Comparison of ENCODE assay signal across 20 cellular contexts in the genomic region with DNA sequence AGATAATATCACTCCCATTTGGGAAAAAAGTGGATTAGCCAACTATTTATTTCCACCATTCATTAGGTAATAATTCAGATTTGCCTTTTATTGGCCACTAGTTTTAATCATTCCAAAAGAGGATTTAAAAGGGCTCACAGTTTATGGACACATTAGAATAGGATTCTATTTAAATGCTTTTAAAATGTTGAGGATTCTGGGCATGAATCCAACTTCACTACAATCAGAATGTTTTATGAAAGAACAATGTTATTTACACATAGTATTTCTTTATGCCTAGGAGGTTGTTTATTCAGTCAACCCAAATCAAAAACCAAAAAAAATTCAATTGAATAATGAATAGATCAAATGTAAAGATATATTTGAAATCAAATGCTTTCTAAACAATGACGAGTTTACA.
DNase-seq lines count a peak whose midpoint lies in the region; FAIRE-seq and TF ChIP-seq lines count a peak whose summit lies in the region.
"Had no signal": no experiment of that assay in that cellular context is flagged by ENCODE, and none has a peak within 500 bp of the region (broad histone marks: within the 10 kb centered on the region; RNA-seq: fewer than 3 reads in every experiment).

No MANE protein-coding gene starts in this region.

- TF ChIP-seq EP300 in ovary (IDR thresholded peaks at IDR 0.05) = no peak

- H3K9ac ChIP-seq in adipocyte (ENCODE audit: low read length) = peak overlapping the region; percentile 64

- FAIRE-seq in frontal cortex (lab: Jason Lieb, UNC) = peak; percentile 33

- intact Hi-C loops in lower leg skin (cut with DNase I; ENCODE audit: low total_unique reads) = no loop called here
- intact Hi-C loops in ovary (cut with DNase I) = loop anchor here in 2 of 4 donors (5.0 to 10.0 kb wide), 3 partner anchors 453 to 891 kb away; no protein-coding TSS in a partner anchor

- H3K9me3 ChIP-seq in adipocyte (ENCODE audit: control insufficient read depth, low read length) (no peaks in the 10 kb centered on the region), ovary (no peaks in the 10 kb centered on the region)
- H3K9me3 ChIP-seq: HAP-1, lower lobe of right lung, stomach, thyroid gland had no signal

- H3K27me3 ChIP-seq in adipocyte (replicated peaks; ENCODE audit: control insufficient read depth, insufficient read depth, low read length) (no peaks in the 10 kb centered on the region), ovary (no peaks in the 10 kb centered on the region)
- H3K27me3 ChIP-seq: dorsolateral prefrontal cortex, stomach, thyroid gland had no signal

- TF ChIP-seq CTCF in LNCaP clone FGC (IDR thresholded peaks at IDR 0.05; ENCODE audit: control insufficient read depth, extremely low read depth, insufficient read depth) (no peak), lower leg skin (IDR thresholded peaks at IDR 0.05) (no peak), ovary (IDR thresholded peaks at IDR 0.05) (no peak)

- DNase-seq in COR-L47 (lab: John Stamatoyannopoulos, UW) = peak; percentile 14
- peak; percentile 96 for DNase-seq in LNCaP clone FGC (ENCODE audit: low read depth)
- DNase-seq in adipocyte (ENCODE audit: low read depth) = peak; percentile 27
- DNase-seq in frontal cortex (ENCODE audit: low spot score in 2 of 2) = no peak
- DNase-seq in anterior cingulate cortex (lab: John Stamatoyannopoulos, UW) = no peak
- DNase-seq in NCI-H187 (lab: John Stamatoyannopoulos, UW) = no peak
- DNase-seq in lower leg skin (ENCODE audit: low spot score in 2 of 2) = no peak
- no peak for DNase-seq in ovary
- DNase-seq: activated CD8-positive, alpha-beta memory T cell treated with anti-CD3 and anti-CD28 coated beads for 24 hours; activated effector memory CD4-positive, alpha-beta T cell treated with Interleukin-2 at 50 U/mL for 16 hours; activated naive CD8-positive, alpha-beta T cell treated with anti-CD3 and anti-CD28 coated beads, Interleukin-2, amount 10 ng/mL, durations not matched to agents 7 days and 5 days; dorsolateral prefrontal cortex; lower lobe of right lung; natural killer cell; NCI-H1436 treated with DMSO at 0.1 percent for 48 hours; occipital lobe had no signal

- H3K36me3 ChIP-seq in adipocyte (ENCODE audit: control insufficient read depth, insufficient read depth, low read length, severe bottlenecking) (no peaks in the 10 kb centered on the region), ovary (no peaks in the 10 kb centered on the region)
- H3K36me3 ChIP-seq: HAP-1, lower lobe of right lung, stomach, thyroid gland had no signal

- TF ChIP-seq POLR2A in lower leg skin (IDR thresholded peaks at IDR 0.05) = no peak
- no peak for TF ChIP-seq POLR2A in ovary (IDR thresholded peaks at IDR 0.05)

- H3K4me3 ChIP-seq in LNCaP clone FGC (ENCODE audit: low read depth, low read length) (no peak overlapping the region), adipocyte (ENCODE audit: low read length) (no peak overlapping the region), lower leg skin (ENCODE audit: low read depth, poor library complexity, severe bottlenecking) (no peak overlapping the region), ovary (no peak overlapping the region)
- H3K4me3 ChIP-seq: dorsolateral prefrontal cortex, HAP-1, lower lobe of right lung, SK-N-MC, stomach, thyroid gland had no signal

- 79 to 86% methylated on average over 1 of the region's 1 CpG for WGBS in lower leg skin, 2 donors
- 88 to 90% (median 90%) methylated on average over 1 of the region's 1 CpG for WGBS in ovary, 3 donors

- no peak overlapping the region for H3K27ac ChIP-seq in ovary
- H3K27ac ChIP-seq: dorsolateral prefrontal cortex, lower lobe of right lung, SK-N-MC, thyroid gland had no signal

- H3K4me1 ChIP-seq in adipocyte (ENCODE audit: control insufficient read depth, insufficient read depth, low read length) = peaks cover 50% of the 10 kb centered on the region
- H3K4me1 ChIP-seq in ovary (ENCODE audit: insufficient read depth) = peaks cover 2% of the 10 kb centered on the region
- H3K4me1 ChIP-seq: thyroid gland had no signal

Comparison
In these comparisons a context has a peak if more than half of its experiments do, and no peak if none do; other contexts are left out.
1. DNase-seq: peak in COR-L47 (single experiment), LNCaP clone FGC (single experiment) and adipocyte (single experiment); none in frontal cortex (0 of 2), anterior cingulate cortex (0 of 58), NCI-H187 (0 of 2), lower leg skin (0 of 2) and ovary (0 of 5).